ENCODE assay signal across 10 cellular contexts in genomic region chr5:142446131-142446959, GRCh38.
DNase-seq lines count a peak whose midpoint lies in the region; ATAC-seq and TF ChIP-seq lines count a peak whose summit lies in the region.
"Had no signal": no experiment of that assay in that cellular context is flagged by ENCODE, and none has a peak within 500 bp of the region (broad histone marks: within the 10 kb centered on the region; RNA-seq: fewer than 3 reads in every experiment).

No MANE protein-coding gene starts in this region.

- peak overlapping the region; percentile 82 for H3K56ac ChIP-seq in IMR-90 (ENCODE audit: extremely low read depth, insufficient read depth, low read length)

- H3K9ac ChIP-seq in IMR-90 (ENCODE audit: low read depth, low read length): peak overlapping the region; percentile 73

- peak; percentile 82 for ATAC-seq in IMR-90 (ENCODE audit: low read depth)

- peak overlapping the region; percentile 97 for H2BK120ac ChIP-seq in IMR-90 (ENCODE audit: low read depth, low read length)

- H3K9me3 ChIP-seq in IMR-90 (ENCODE audit: control insufficient read depth, insufficient read depth, low read length) (no peaks in the 10 kb centered on the region), tibial nerve (peaks cover 0 to 13% (median 0%) of the 10 kb centered on the region in 4 donors)

- intact Hi-C loops in IMR-90 (cut with micrococcal nuclease): loop anchor here (2.0 to 10.0 kb wide), 2 partner anchors 98 to 122 kb away; partner anchors contain the start of gene SPRY4

- H3K4me3 Mint-ChIP-seq in brain: no peak overlapping the region

- H3K27ac Mint-ChIP-seq in brain: peak overlapping the region in 3 of 5 experiments; percentile 1 to 91 (median 58)

- dilution Hi-C loops in IMR-90 (cut with HindIII; ENCODE audit: low sequenced_read_pairs, unreplicated experiment): no loop called here

- WGBS in IMR-90 (ENCODE audit: extremely low coverage in 2 of 2, insufficient read length in 1 of 2), 2 experiments: 100% methylated on average over 1 of the region's 5 CpGs; no CpG with 5 or more reads in 1 of the 2 experiments
- WGBS in tibial nerve, 2 donors: 51 to 52% methylated on average over 5 of the region's 5 CpGs

- H2AK5ac ChIP-seq in IMR-90 (ENCODE audit: low read depth, low read length): peak overlapping the region; percentile 95

- H3K23ac ChIP-seq in IMR-90 (ENCODE audit: low read depth, low read length): peak overlapping the region; percentile 90

- no peaks in the 10 kb centered on the region for H4K20me1 ChIP-seq in IMR-90 (ENCODE audit: insufficient read depth, low read length)

- TF ChIP-seq CTCF in IMR-90 (conservative IDR thresholded peaks at IDR 0.05; ENCODE audit: low read depth, low read length) (no peak), brain (conservative IDR thresholded peaks at IDR 0.05) (no peak), tibial nerve (IDR thresholded peaks at IDR 0.05) (no peak)

- peak in 1 of 2 donors; percentile 40 for TF ChIP-seq EP300 in tibial nerve (IDR thresholded peaks at IDR 0.05)

- TSS peak; percentile 49 for BruUV-seq in IMR-90 (replicated peaks; lab: Mats Ljungman, UMichigan)

- in situ Hi-C loops in IMR-90 (cut with MboI; ENCODE audit: low sequenced_read_pairs): no loop called here

- peaks cover 11 to 32% (median 15%) of the 10 kb centered on the region in 5 experiments for H3K9me3 Mint-ChIP-seq in brain

- peak overlapping the region; percentile 35 to 95 for H4K8ac ChIP-seq in IMR-90 (ENCODE audit: low read depth in 2 of 2, low read length in 2 of 2)

- peak overlapping the region; percentile 77 for H2AFZ ChIP-seq in IMR-90 (replicated peaks; ENCODE audit: low read length, poor library complexity)

- H3K9me1 ChIP-seq in IMR-90 (ENCODE audit: insufficient read depth, low read length): peaks cover 16% of the 10 kb centered on the region

- peaks cover 16% of the 10 kb centered on the region for H3K4me1 ChIP-seq in IMR-90 (ENCODE audit: control insufficient read depth, insufficient read depth, low read length)
- H3K4me1 ChIP-seq in tibial nerve: peaks cover 0 to 29% (median 7%) of the 10 kb centered on the region in 4 donors

- no peak for TF ChIP-seq RAD21 in IMR-90 (IDR thresholded peaks at IDR 0.05; ENCODE audit: low read length)

- peak overlapping the region; percentile 96 for H2BK5ac ChIP-seq in IMR-90 (ENCODE audit: low read depth, low read length, poor library complexity, severe bottlenecking)

- no peak overlapping the region for H3K4me3 ChIP-seq in IMR-90 (ENCODE audit: insufficient read depth, low read depth, low read length)
- no peak overlapping the region for H3K4me3 ChIP-seq in tibial nerve

- DNase-seq in IMR-90 (peak; percentile 84), kidney tubule cell (ENCODE audit: low spot score) (peak; percentile 38), tibial nerve (ENCODE audit: low spot score in 2 of 2) (no peak), NCI-H2227 (lab: John Stamatoyannopoulos, UW; ENCODE audit: unreplicated experiment) (no peak), NCI-H2227 treated with DMSO at 0.1 percent for 48 hours (lab: John Stamatoyannopoulos, UW) (no peak)
- no peak for DNase-seq in activated CD8-positive, alpha-beta memory T cell treated with anti-CD3 and anti-CD28 coated beads for 24 hours
- DNase-seq: effector CD4-positive, alpha-beta T cell; midbrain; NCI-H1930 had no signal

- peaks cover 9% of the 10 kb centered on the region for H3K4me1 Mint-ChIP-seq in brain

- TF ChIP-seq POLR2A in IMR-90 (IDR thresholded peaks at IDR 0.05; ENCODE audit: low read depth, low read length) (no peak), tibial nerve (IDR thresholded peaks at IDR 0.05) (no peak)

- CTCF ChIA-PET in IMR-90 (lab: Yijun Ruan, JAX): no interaction called here

- peaks cover 13% of the 10 kb centered on the region for H3K36me3 Mint-ChIP-seq in brain

- H3K36me3 ChIP-seq in IMR-90 (ENCODE audit: control insufficient read depth, insufficient read depth, low read length) (no peaks in the 10 kb centered on the region), tibial nerve (no peaks in the 10 kb centered on the region)

- POLR2A ChIA-PET in IMR-90 (lab: Charles Lee; ENCODE audit: unreplicated experiment): interaction anchor here (0.5 kb wide), 1 partner anchor 89 kb away, joined by 3 read pairs; no protein-coding TSS in a partner anchor

- H3K27me3 Mint-ChIP-seq in brain: peaks cover 15% of the 10 kb centered on the region

- peaks cover 0 to 24% of the 10 kb centered on the region in 2 experiments; a peak in 3 of 4 replicates for H3K79me1 ChIP-seq in IMR-90 (ENCODE audit: low read depth in 1 of 2, low read length in 2 of 2)

- peak overlapping the region; percentile 99 for H3K18ac ChIP-seq in IMR-90 (ENCODE audit: low read depth, low read length)

- H3K27ac ChIP-seq in IMR-90 (ENCODE audit: insufficient read depth, low read length) (peak overlapping the region; percentile 98), tibial nerve (peak overlapping the region in 3 of 4 donors; percentile 38 to 74 (median 67))

- H3K4me2 ChIP-seq in IMR-90 (ENCODE audit: low read depth, low read length): peak overlapping the region; percentile 48; the same call in 1 of the 2 replicates

- peak overlapping the region; percentile 97 for H3K4ac ChIP-seq in IMR-90 (ENCODE audit: low read depth, low read length)

- peak overlapping the region; percentile 94 for H4K91ac ChIP-seq in IMR-90 (ENCODE audit: insufficient read depth, low read depth, low read length)

- H3K14ac ChIP-seq in IMR-90 (replicated peaks; ENCODE audit: low read depth, low read length): peak overlapping the region; percentile 98

- peak overlapping the region; percentile 91 for H2BK15ac ChIP-seq in IMR-90 (ENCODE audit: low read depth, low read length)

- H2AK9ac ChIP-seq in IMR-90 (replicated peaks; ENCODE audit: low read depth, low read length, poor library complexity): no peak overlapping the region

- peak overlapping the region; percentile 97 for H2BK20ac ChIP-seq in IMR-90 (ENCODE audit: low read depth, low read length)

- peak overlapping the region; percentile 98 for H4K5ac ChIP-seq in IMR-90 (ENCODE audit: low read depth, low read length)

- H3K27me3 ChIP-seq in IMR-90 (ENCODE audit: control insufficient read depth, insufficient read depth, low read length): no peaks in the 10 kb centered on the region
- no peaks in the 10 kb centered on the region for H3K27me3 ChIP-seq in tibial nerve

TF ChIP-seq in IMR-90, 13 proteins besides CTCF, POLR2A, EP300 and RAD21:
- TF ChIP-seq CEBPB (IDR thresholded peaks at IDR 0.05; ENCODE audit: low read depth, low read length) (peak; percentile 83), FOS (IDR thresholded peaks at IDR 0.05; ENCODE audit: low read depth, low read length) (0 out of 2 replicates have a peak, but pooled peaks have one; percentile 28), BHLHE40 (IDR thresholded peaks at IDR 0.05; ENCODE audit: low read depth, low read length) (0 out of 2 replicates have a peak, but pooled peaks have one; percentile 5), SMC3 (IDR thresholded peaks at IDR 0.05; ENCODE audit: low read depth, low read length) (no peak), RFX5 (IDR thresholded peaks at IDR 0.05; ENCODE audit: low read depth, low read length) (no peak)

Comparison
In these comparisons a context has a peak if more than half of its experiments do, and no peak if none do; other contexts are left out.
1. DNase-seq: peak in IMR-90 (single experiment) and kidney tubule cell (single experiment); none in tibial nerve (0 of 2), activated CD8-positive, alpha-beta memory T cell treated with anti-CD3 and anti-CD28 coated beads for 24 hours (single experiment), NCI-H2227 (single experiment) and NCI-H2227 treated with DMSO at 0.1 percent for 48 hours (single experiment).